Comparison of ENCODE assay signal across 8 cellular contexts in genomic region chr14:90698379-90698869, GRCh38.
A peak's percentile ranks its signal among the peaks of the same experiment; 100 is the strongest.
DNase-seq lines count a peak whose midpoint lies in the region; ATAC-seq, FAIRE-seq and TF ChIP-seq lines count a peak whose summit lies in the region.

No MANE protein-coding gene starts in this region.

- H3K4ac ChIP-seq in H1 (replicated peaks; ENCODE audit: insufficient read length, low read depth, low read length) = no peak overlapping the region

- H2AFZ ChIP-seq in H1 (ENCODE audit: low read length) = no peak overlapping the region

- no peaks in the 10 kb centered on the region for H3K23me2 ChIP-seq in H1 (ENCODE audit: low read depth, low read length)

- no peak for TF ChIP-seq EP300 in H1 (IDR thresholded peaks at IDR 0.05; ENCODE audit: borderline replicate concordance in 1 of 2, low read depth in 2 of 2, low read length in 2 of 2)

- no peak overlapping the region for H4K91ac ChIP-seq in H1 (replicated peaks; ENCODE audit: insufficient read length, low read length)

- H3K56ac ChIP-seq in H1 (replicated peaks; ENCODE audit: insufficient read length, low read depth, low read length) = no peak overlapping the region

- H3K36me3 ChIP-seq in A673 (ENCODE audit: insufficient read depth, low read length, poor library complexity, severe bottlenecking) (no peaks in the 10 kb centered on the region), H1 (ENCODE audit: control insufficient read depth in 2 of 4, insufficient read depth in 4 of 4, low read length in 3 of 4) (no peaks in the 10 kb centered on the region), mucosa of descending colon (ENCODE audit: low read depth) (no peaks in the 10 kb centered on the region)
- H3K36me3 ChIP-seq in CD8-positive, alpha-beta memory T cell (ENCODE audit: insufficient read depth, low read length) = no peaks in the 10 kb centered on the region

- CTCF ChIA-PET in A673 (lab: Charles Lee) (interaction anchor here (0.6 to 2.4 kb wide), 3 partner anchors 60 to 299 kb away, joined by 3 to 6 read pairs (median 5); no protein-coding TSS in a partner anchor), H1 (lab: Charles Lee; ENCODE audit: partially characterized antibody) (interaction anchor here (0.9 to 4.1 kb wide), 30 partner anchors 8 to 400 kb away, joined by 3 to 45 read pairs (median 6); no protein-coding TSS in a partner anchor)
- CTCF ChIA-PET in CD8-positive, alpha-beta memory T cell (lab: Charles Lee) = interaction anchor here (1.3 to 2.2 kb wide), 6 partner anchors 8 to 335 kb away, joined by 3 to 23 read pairs (median 4); no protein-coding TSS in a partner anchor

- H4K20me1 ChIP-seq in H1 (replicated peaks in 1 of 2; ENCODE audit: control insufficient read depth in 1 of 2, insufficient read depth in 2 of 2, low read length in 2 of 2) = no peaks in the 10 kb centered on the region

- no peaks in the 10 kb centered on the region for H3K36me3 Mint-ChIP-seq in nephron progenitor cell (ENCODE audit: low read depth)
- H3K36me3 Mint-ChIP-seq in CD8-positive, alpha-beta memory T cell = no peaks in the 10 kb centered on the region

- peak; percentile 98 for DNase-seq in A673 (ENCODE audit: low spot score)
- peak; percentile 34 for DNase-seq in NCI-H2081 treated with DMSO at 0.1 percent for 48 hours (lab: John Stamatoyannopoulos, UW)
- no peak for DNase-seq in H1 (ENCODE audit: low read depth in 1 of 2, low spot score in 2 of 2)
- peak in 2 of 3 donors; percentile 16 to 33 for DNase-seq in mucosa of descending colon
- no peak for DNase-seq in T1000 (lab: John Stamatoyannopoulos, UW)
- no peak for DNase-seq in nephron progenitor cell
- no peak for DNase-seq in CD8-positive, alpha-beta memory T cell

- TF ChIP-seq POLR2A in H1 (IDR thresholded peaks at IDR 0.05; ENCODE audit: control extremely low read depth in 1 of 2, low read depth in 2 of 2, low read length in 2 of 2) = no peak

- no peak overlapping the region for H2BK15ac ChIP-seq in H1 (ENCODE audit: low read length)

- H2AK5ac ChIP-seq in H1 (ENCODE audit: low read depth, low read length) = no peak overlapping the region

- H3K18ac ChIP-seq in H1 (ENCODE audit: extremely low read depth, low read length) = no peak overlapping the region

- WGBS in H1 (ENCODE audit: extremely low coverage in 1 of 2, insufficient coverage in 1 of 2, insufficient read length in 1 of 2, insufficient replicate concordance in 2 of 2, low coverage in 1 of 2, low lambda C conversion rate in 2 of 2, missing lambda C conversion rate in 1 of 2), 2 experiments = 88% methylated on average over 7 of the region's 7 CpGs; no CpG with 5 or more reads in 1 of the 2 experiments

- H3K4me1 Mint-ChIP-seq in nephron progenitor cell = peaks cover 47% of the 10 kb centered on the region
- no peaks in the 10 kb centered on the region for H3K4me1 Mint-ChIP-seq in CD8-positive, alpha-beta memory T cell

- H3K14ac ChIP-seq in H1 (ENCODE audit: insufficient read length) = no peak overlapping the region

- H3K9me3 ChIP-seq in A673 (ENCODE audit: low read depth, low read length, poor library complexity, severe bottlenecking) (no peaks in the 10 kb centered on the region), H1 (ENCODE audit: insufficient read depth in 2 of 2, low read depth in 1 of 2, low read length in 1 of 2) (no peaks in the 10 kb centered on the region), mucosa of descending colon (no peaks in the 10 kb centered on the region)
- no peaks in the 10 kb centered on the region for H3K9me3 ChIP-seq in CD8-positive, alpha-beta memory T cell (ENCODE audit: low read length)

- no peak overlapping the region for H3K27ac Mint-ChIP-seq in nephron progenitor cell
- no peak overlapping the region for H3K27ac Mint-ChIP-seq in CD8-positive, alpha-beta memory T cell

- no peak overlapping the region for H2BK20ac ChIP-seq in H1 (ENCODE audit: low read length)

- H2BK5ac ChIP-seq in H1 (ENCODE audit: low read depth, low read length) = no peak overlapping the region

- no peak for ATAC-seq in mucosa of descending colon
- no peak for ATAC-seq in HG03280 (IDR thresholded peaks at IDR 0.05; ENCODE audit: unreplicated experiment)

- H2BK12ac ChIP-seq in H1 (ENCODE audit: low read depth, low read length) = peak overlapping the region; percentile 55; the same call in 1 of the 2 replicates

- H3K4me3 Mint-ChIP-seq in nephron progenitor cell = no peak overlapping the region
- no peak overlapping the region for H3K4me3 Mint-ChIP-seq in CD8-positive, alpha-beta memory T cell

- BruUV-seq in A673 (replicated peaks; lab: Mats Ljungman, UMichigan) = no TSS peak

- no peak overlapping the region for H4K5ac ChIP-seq in H1 (ENCODE audit: insufficient read length, low read depth, low read length)

- H2BK120ac ChIP-seq in H1 (replicated peaks; ENCODE audit: low read depth, low read length) = no peak overlapping the region

- peak overlapping the region; percentile 21 for H3K4me3 ChIP-seq in A673 (ENCODE audit: low read depth, low read length, poor library complexity, severe bottlenecking)
- H3K4me3 ChIP-seq in H1 (ENCODE audit: extremely low read depth in 1 of 4, insufficient read depth in 2 of 4, low read depth in 3 of 4, low read length in 4 of 4) = no peak overlapping the region
- H3K4me3 ChIP-seq in mucosa of descending colon = no peak overlapping the region
- H3K4me3 ChIP-seq in CD8-positive, alpha-beta memory T cell (ENCODE audit: low read length) = no peak overlapping the region

- H3K27ac ChIP-seq in A673 (ENCODE audit: low read depth, low read length, poor library complexity, severe bottlenecking) = peak overlapping the region; percentile 94
- no peak overlapping the region for H3K27ac ChIP-seq in H1 (ENCODE audit: low read depth, low read length)
- no peak overlapping the region for H3K27ac ChIP-seq in CD8-positive, alpha-beta memory T cell (ENCODE audit: low read depth, low read length)

- no peak overlapping the region for H4K8ac ChIP-seq in H1 (ENCODE audit: extremely low read depth, insufficient read depth, low read length)

- TF ChIP-seq RAD21 in H1 (IDR thresholded peaks at IDR 0.05 in 1 of 2, conservative IDR thresholded peaks at IDR 0.05 in 1 of 2; ENCODE audit: low read depth in 2 of 2, low read length in 2 of 2) = no peak

- intact Hi-C loops in A673 (cut with micrococcal nuclease; ENCODE audit: unreplicated experiment) (loop anchor here (1.0 to 10.0 kb wide), 3 partner anchors 61 to 424 kb away; no protein-coding TSS in a partner anchor), mucosa of descending colon (cut with DNase I, micrococcal nuclease) (loop anchor here in 1 of 2 donors (5.0 kb wide), 1 partner anchor 296 kb away; no protein-coding TSS in a partner anchor)

- H3K27me3 ChIP-seq in A673 (replicated peaks; ENCODE audit: insufficient read depth, low read depth, low read length, poor library complexity) (no peaks in the 10 kb centered on the region), H1 (replicated peaks in 1 of 4; ENCODE audit: control insufficient read depth in 3 of 4, extremely low read depth in 1 of 4, insufficient read depth in 3 of 4, low read length in 3 of 4) (no peaks in the 10 kb centered on the region)
- no peaks in the 10 kb centered on the region for H3K27me3 ChIP-seq in CD8-positive, alpha-beta memory T cell (ENCODE audit: insufficient read depth, low read length, poor library complexity, severe bottlenecking)

- H3K79me1 ChIP-seq in H1 (ENCODE audit: low read depth, low read length) = no peaks in the 10 kb centered on the region

- H3K4me1 ChIP-seq in A673 (ENCODE audit: insufficient read depth, low read length, poor library complexity, severe bottlenecking) (peaks cover 54% of the 10 kb centered on the region), H1 (replicated peaks in 1 of 4; ENCODE audit: control insufficient read depth in 3 of 4, insufficient read depth in 4 of 4, low read length in 3 of 4) (peaks cover 0 to 4% (median 0%) of the 10 kb centered on the region in 4 experiments; a peak in 2 of 7 replicates), mucosa of descending colon (ENCODE audit: low read depth) (no peaks in the 10 kb centered on the region)
- peaks cover 6% of the 10 kb centered on the region for H3K4me1 ChIP-seq in CD8-positive, alpha-beta memory T cell (ENCODE audit: insufficient read depth, low read length)

- H3K79me2 ChIP-seq in H1 (ENCODE audit: control insufficient read depth in 1 of 2, insufficient read depth in 2 of 2, low read length in 2 of 2) = no peaks in the 10 kb centered on the region

- no peak for TF ChIP-seq CTCF in A673 (conservative IDR thresholded peaks at IDR 0.05; ENCODE audit: low read depth, low read length)
- TF ChIP-seq CTCF in H1 (IDR thresholded peaks at IDR 0.05; ENCODE audit: control extremely low read depth in 1 of 3, insufficient read depth in 1 of 3, low read depth in 1 of 3, low read length in 3 of 3) = no peak
- TF ChIP-seq CTCF in mucosa of descending colon (IDR thresholded peaks at IDR 0.05) = no peak
- no peak for TF ChIP-seq CTCF in nephron progenitor cell (IDR thresholded peaks at IDR 0.05)

- no peak overlapping the region for H3K9ac ChIP-seq in H1 (replicated peaks in 1 of 4; ENCODE audit: extremely low read depth in 1 of 4, low read depth in 3 of 4, low read length in 3 of 4)

- no peak overlapping the region for H3K23ac ChIP-seq in H1 (ENCODE audit: insufficient read length)

- no peaks in the 10 kb centered on the region for H3K9me3 Mint-ChIP-seq in nephron progenitor cell
- no peaks in the 10 kb centered on the region for H3K9me3 Mint-ChIP-seq in CD8-positive, alpha-beta memory T cell

- no peak overlapping the region for H3K4me2 ChIP-seq in H1 (ENCODE audit: insufficient read depth in 1 of 2, low read depth in 2 of 2, low read length in 2 of 2)

- no peaks in the 10 kb centered on the region for H3K27me3 Mint-ChIP-seq in nephron progenitor cell (ENCODE audit: low read depth, poor library complexity)
- peaks cover 0 to 5% of the 10 kb centered on the region in 2 donors for H3K27me3 Mint-ChIP-seq in CD8-positive, alpha-beta memory T cell

- POLR2A ChIA-PET in A673 (lab: Charles Lee; ENCODE audit: low non-redundant PET) = no interaction called here
- POLR2A ChIA-PET in H1 (lab: Charles Lee; ENCODE audit: partially characterized antibody) = interaction anchor here (0.9 kb wide), 1 partner anchor 299 kb away, joined by 3 read pairs; no protein-coding TSS in a partner anchor
- POLR2A ChIA-PET in CD8-positive, alpha-beta memory T cell (lab: Charles Lee) = no interaction called here

- no peak for FAIRE-seq in H1 (lab: Jason Lieb, UNC)

TF ChIP-seq in H1, 55 proteins besides CTCF, POLR2A, EP300 and RAD21 (continues in another document):
- TF ChIP-seq CHD2 (IDR thresholded peaks at IDR 0.05; ENCODE audit: low read length) (no peak), CREB1 (IDR thresholded peaks at IDR 0.05) (no peak), SP4 (IDR thresholded peaks at IDR 0.05; ENCODE audit: low read length) (no peak), CTBP2 (IDR thresholded peaks at IDR 0.05; ENCODE audit: borderline replicate concordance, insufficient read depth, insufficient read length, low read length) (no peak), RBBP5 (IDR thresholded peaks at IDR 0.05; ENCODE audit: borderline replicate concordance, low read depth, low read length) (no peak), NANOG (IDR thresholded peaks at IDR 0.05; ENCODE audit: insufficient read depth, low read depth, low read length, poor library complexity, severe bottlenecking) (no peak), POLR2AphosphoS5 (IDR thresholded peaks at IDR 0.05; ENCODE audit: low read depth, low read length) (no peak), TCF12 (IDR thresholded peaks at IDR 0.05; ENCODE audit: low read depth, low read length) (no peak), YY1 (IDR thresholded peaks at IDR 0.05; ENCODE audit: low read depth, low read length) (no peak)

Comparison
In these comparisons a context has a peak if more than half of its experiments do, and no peak if none do; other contexts are left out.
1. DNase-seq: peak in A673 (single experiment), NCI-H2081 treated with DMSO at 0.1 percent for 48 hours (single experiment) and mucosa of descending colon (2 of 3); none in H1 (0 of 2), T1000 (single experiment), nephron progenitor cell (single experiment) and CD8-positive, alpha-beta memory T cell (0 of 5).